15 cellular contexts compared by ENCODE assay signal in genomic region chr3:45896956-45897355, GRCh38. TPM values are rescaled to one million over a fixed set of nuclear protein-coding genes. Genes with fewer than 3 reads are reported as not detected.
A peak's percentile ranks its signal among the peaks of the same experiment; 100 is the strongest.
DNase-seq lines count a peak whose midpoint lies in the region; ATAC-seq and TF ChIP-seq lines count a peak whose summit lies in the region.
"Had no signal": no experiment of that assay in that cellular context is flagged by ENCODE, and none has a peak within 500 bp of the region (broad histone marks: within the 10 kb centered on the region; RNA-seq: fewer than 3 reads in every experiment).

No MANE protein-coding gene starts in this region.

- H3K4me3 ChIP-seq in RWPE2 (ENCODE audit: severe bottlenecking) = no peak overlapping the region

- no peaks in the 10 kb centered on the region for H3K27me3 ChIP-seq in RWPE2 (ENCODE audit: insufficient read depth, poor library complexity, severe bottlenecking)

- no peaks in the 10 kb centered on the region for H3K36me3 ChIP-seq in RWPE2 (ENCODE audit: low read depth)

- H3K9me3 Mint-ChIP-seq in neural crest cell = peaks cover 2% of the 10 kb centered on the region
- H3K9me3 Mint-ChIP-seq: immature natural killer cell, T-cell had no signal

- no peak overlapping the region for H3K27ac ChIP-seq in RWPE2 (ENCODE audit: poor library complexity, severe bottlenecking)
- H3K27ac ChIP-seq: parathyroid adenoma had no signal

- H3K4me1 Mint-ChIP-seq in neural crest cell = no peaks in the 10 kb centered on the region

- H3K4me1 ChIP-seq in RWPE2 (ENCODE audit: insufficient read depth, poor library complexity, severe bottlenecking) = peaks cover 24% of the 10 kb centered on the region
- H3K4me1 ChIP-seq: parathyroid adenoma had no signal

- no peak overlapping the region for H3K4me3 Mint-ChIP-seq in neural crest cell
- H3K4me3 Mint-ChIP-seq: activated naive CD8-positive, alpha-beta T cell; B cell; T-cell had no signal

- H3K27ac Mint-ChIP-seq in neural crest cell (ENCODE audit: unreplicated experiment) = peak overlapping the region; percentile 71
- H3K27ac Mint-ChIP-seq: activated naive CD8-positive, alpha-beta T cell; B cell had no signal

- TF ChIP-seq CTCF in RWPE2 (IDR thresholded peaks at IDR 0.05; ENCODE audit: poor library complexity, severe bottlenecking) (no peak), neural crest cell (conservative IDR thresholded peaks at IDR 0.05) (no peak)

- ATAC-seq in RWPE2 (ENCODE audit: low read depth) = peak; percentile 79
- no peak for ATAC-seq in GM21723 (IDR thresholded peaks at IDR 0.05; ENCODE audit: unreplicated experiment)
- ATAC-seq: activated CD4-positive, CD25-positive, alpha-beta regulatory T cell treated with anti-CD3 and anti-CD28 coated beads, Interleukin-2, amount 50 U/mL, for 24 hours; T-cell had no signal

- no peaks in the 10 kb centered on the region for H3K9me3 ChIP-seq in RWPE2 (ENCODE audit: severe bottlenecking)

- no peaks in the 10 kb centered on the region for H3K36me3 Mint-ChIP-seq in neural crest cell (ENCODE audit: low read depth)

- H3K27me3 Mint-ChIP-seq in neural crest cell (ENCODE audit: low read depth) = no peaks in the 10 kb centered on the region
- H3K27me3 Mint-ChIP-seq: B cell had no signal

- DNase-seq in Daoy (ENCODE audit: low read depth) (peak; percentile 41), RWPE2 (ENCODE audit: low spot score) (no peak), fibroblast of gingiva (ENCODE audit: low read depth) (peak; percentile 12), neural crest cell (ENCODE audit: low read depth, low spot score) (no peak), NOMO-1 (lab: John Stamatoyannopoulos, UW; ENCODE audit: unreplicated experiment in 2 of 2) (no peak), RKO (ENCODE audit: low spot score) (no peak), NCI-H2196 treated with DMSO at 0.1 percent for 48 hours (lab: John Stamatoyannopoulos, UW; ENCODE audit: unreplicated experiment) (no peak)
- DNase-seq: immature natural killer cell, NCI-H1105, T-cell had no signal

RNA-seq across cellular contexts. Expression of gene CCR9, which starts 10.6 kb away (rescaled TPM):
- not detected in 2 replicates for total RNA-seq in Daoy (2014; rRNA removed; shearing (Covaris generic))
- not detected in 2 replicates for total RNA-seq in neural crest cell

RNA-seq across cellular contexts. Expression of gene CXCR6, which starts 46.3 kb away (rescaled TPM):
- not detected in 2 replicates for total RNA-seq in Daoy (2014; rRNA removed; shearing (Covaris generic))
- total RNA-seq in neural crest cell = not detected in 2 replicates
- total RNA-seq: B cell had no signal

RNA-seq across cellular contexts. Expression of gene LZTFL1, which starts 55.0 kb away (rescaled TPM):
- total RNA-seq in Daoy (2014; rRNA removed; shearing (Covaris generic)) = 25.2 and 27.6 TPM in 2 replicates
- total RNA-seq in neural crest cell = 17.6 and 21.9 TPM in 2 replicates

Comparison
In these comparisons a context has a peak if more than half of its experiments do, and no peak if none do; other contexts are left out.
1. DNase-seq: peak in Daoy (single experiment) and fibroblast of gingiva (single experiment); none in RWPE2 (single experiment), neural crest cell (single experiment), NOMO-1 (0 of 2), RKO (single experiment) and NCI-H2196 treated with DMSO at 0.1 percent for 48 hours (single experiment).